In the genomic region with DNA sequence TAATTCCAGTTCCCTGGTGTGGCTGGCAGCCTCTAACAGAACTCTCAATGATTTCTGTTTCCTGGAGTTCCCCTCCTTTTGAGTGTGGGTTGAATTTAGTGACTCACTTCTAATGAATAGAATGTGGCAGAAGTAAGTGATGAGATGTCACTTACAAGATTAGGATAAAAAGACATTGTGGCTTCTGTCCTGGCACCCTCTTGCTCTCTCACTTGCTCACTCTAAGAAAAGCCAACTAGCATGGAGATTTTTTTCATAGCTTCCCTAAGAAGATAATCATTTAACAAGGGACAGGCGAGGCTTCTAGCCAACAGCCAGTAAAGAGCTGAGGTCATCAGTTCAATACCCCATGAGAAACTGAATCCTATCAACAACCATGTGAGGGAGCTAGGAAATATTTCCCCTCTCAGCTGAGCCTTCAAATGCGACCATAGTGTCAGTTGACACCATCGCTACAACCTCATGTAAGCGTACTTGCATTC, we compare ENCODE assay signal across 8 cellular contexts.
A peak's percentile ranks its signal among the peaks of the same experiment; 100 is the strongest.
DNase-seq lines count a peak whose midpoint lies in the region; ATAC-seq, FAIRE-seq and TF ChIP-seq lines count a peak whose summit lies in the region.

No MANE protein-coding gene starts in this region.

- no peak for FAIRE-seq in small intestine (lab: Jason Lieb, UNC)

- CTCF ChIA-PET in activated naive CD4-positive, alpha-beta T cell treated with anti-CD3 and anti-CD28 coated beads for 36 hours (lab: Charles Lee), result interaction anchor here (0.8 kb wide), 1 partner anchor 81 kb away, joined by 3 read pairs; no protein-coding TSS in a partner anchor

- H3K4me1 ChIP-seq in small intestine (ENCODE audit: control insufficient read depth in 2 of 2, insufficient read depth in 1 of 2, low read depth in 1 of 2, low read length in 1 of 2), result no peaks in the 10 kb centered on the region
- peaks cover 43% of the 10 kb centered on the region for H3K4me1 ChIP-seq in SJCRH30

- DNase-seq in activated naive CD4-positive, alpha-beta T cell treated with anti-CD3 and anti-CD28 coated beads for 36 hours, result peak; percentile 8
- no peak for DNase-seq in activated naive CD4-positive, alpha-beta T cell treated with anti-CD3 and anti-CD28 coated beads, Interleukin-2, amount 50 U/mL, for 16 hours
- peak; percentile 88 for DNase-seq in astrocyte of the spinal cord (ENCODE audit: low read depth, low spot score)
- no peak for DNase-seq in small intestine
- DNase-seq in SJCRH30, result no peak
- DNase-seq in GM19238 (ENCODE audit: insufficient read length, low spot score), result no peak

- H3K36me3 ChIP-seq in small intestine (ENCODE audit: control insufficient read depth in 2 of 2, insufficient read depth in 2 of 2, low read length in 2 of 2), result no peaks in the 10 kb centered on the region
- H3K36me3 ChIP-seq in SJCRH30, result no peaks in the 10 kb centered on the region

- peaks cover 2% of the 10 kb centered on the region for H3K27me3 Mint-ChIP-seq in activated naive CD4-positive, alpha-beta T cell treated with anti-CD3 and anti-CD28 coated beads for 36 hours (ENCODE audit: low read depth)
- H3K27me3 Mint-ChIP-seq in stimulated activated naive CD8-positive, alpha-beta T cell treated with anti-CD3 and anti-CD28 coated beads, Interleukin-15, Interleukin-2, amounts not matched to agents 100 ng/mL and 50 ng/mL, for 24 hours, result peaks cover 11% of the 10 kb centered on the region

- H3K27ac ChIP-seq in small intestine (ENCODE audit: low read depth in 1 of 2, low read length in 1 of 2), result no peak overlapping the region
- H3K27ac ChIP-seq in SJCRH30, result no peak overlapping the region

- 70 to 77% (median 72%) methylated on average over 4 of the region's 4 CpGs for WGBS in small intestine, 3 donors

- peak; percentile 24 for ATAC-seq in HG03575 (IDR thresholded peaks at IDR 0.05; ENCODE audit: extremely low read depth, insufficient number of reproducible peaks, low FRiP score, unreplicated experiment)

- peaks cover 4% of the 10 kb centered on the region for H3K9me3 Mint-ChIP-seq in activated naive CD4-positive, alpha-beta T cell treated with anti-CD3 and anti-CD28 coated beads for 36 hours
- peaks cover 20% of the 10 kb centered on the region for H3K9me3 Mint-ChIP-seq in stimulated activated naive CD8-positive, alpha-beta T cell treated with anti-CD3 and anti-CD28 coated beads, Interleukin-15, Interleukin-2, amounts not matched to agents 100 ng/mL and 50 ng/mL, for 24 hours

- no peaks in the 10 kb centered on the region for H3K36me3 Mint-ChIP-seq in activated naive CD4-positive, alpha-beta T cell treated with anti-CD3 and anti-CD28 coated beads for 36 hours (ENCODE audit: low read depth)
- no peaks in the 10 kb centered on the region for H3K36me3 Mint-ChIP-seq in stimulated activated naive CD8-positive, alpha-beta T cell treated with anti-CD3 and anti-CD28 coated beads, Interleukin-15, Interleukin-2, amounts not matched to agents 100 ng/mL and 50 ng/mL, for 24 hours (ENCODE audit: low read depth)

- H3K4me3 Mint-ChIP-seq in activated naive CD4-positive, alpha-beta T cell treated with anti-CD3 and anti-CD28 coated beads for 36 hours, result no peak overlapping the region
- peak overlapping the region; percentile 40 for H3K4me3 Mint-ChIP-seq in stimulated activated naive CD8-positive, alpha-beta T cell treated with anti-CD3 and anti-CD28 coated beads, Interleukin-15, Interleukin-2, amounts not matched to agents 100 ng/mL and 50 ng/mL, for 24 hours

- H3K9me3 ChIP-seq in small intestine (ENCODE audit: control insufficient read depth, low read depth), result no peaks in the 10 kb centered on the region
- no peaks in the 10 kb centered on the region for H3K9me3 ChIP-seq in SJCRH30 (replicated peaks)

- intact Hi-C loops in activated naive CD4-positive, alpha-beta T cell treated with anti-CD3 and anti-CD28 coated beads for 36 hours (cut with micrococcal nuclease), result loop anchor here (1.0 to 2.0 kb wide), 6 partner anchors 57 to 1054 kb away; a partner anchor contains a TSS

- peaks cover 17% of the 10 kb centered on the region for H3K4me1 Mint-ChIP-seq in activated naive CD4-positive, alpha-beta T cell treated with anti-CD3 and anti-CD28 coated beads for 36 hours (ENCODE audit: low read depth)
- peaks cover 39% of the 10 kb centered on the region for H3K4me1 Mint-ChIP-seq in stimulated activated naive CD8-positive, alpha-beta T cell treated with anti-CD3 and anti-CD28 coated beads, Interleukin-15, Interleukin-2, amounts not matched to agents 100 ng/mL and 50 ng/mL, for 24 hours (ENCODE audit: low read depth)

- H3K27me3 ChIP-seq in small intestine (ENCODE audit: control insufficient read depth in 2 of 2, insufficient read depth in 2 of 2, low read length in 2 of 2) (no peaks in the 10 kb centered on the region), SJCRH30 (no peaks in the 10 kb centered on the region)

- peak overlapping the region; percentile 15 for H3K27ac Mint-ChIP-seq in activated naive CD4-positive, alpha-beta T cell treated with anti-CD3 and anti-CD28 coated beads for 36 hours
- peak overlapping the region; percentile 90 for H3K27ac Mint-ChIP-seq in stimulated activated naive CD8-positive, alpha-beta T cell treated with anti-CD3 and anti-CD28 coated beads, Interleukin-15, Interleukin-2, amounts not matched to agents 100 ng/mL and 50 ng/mL, for 24 hours

- no peak for TF ChIP-seq CTCF in astrocyte of the spinal cord (IDR thresholded peaks at IDR 0.05; ENCODE audit: low read depth, low read length)

- no peak overlapping the region for H3K4me3 ChIP-seq in astrocyte of the spinal cord (ENCODE audit: low read depth, low read length)
- H3K4me3 ChIP-seq in small intestine (ENCODE audit: low read depth in 1 of 2, low read length in 2 of 2), result no peak overlapping the region
- H3K4me3 ChIP-seq in SJCRH30, result no peak overlapping the region

- in situ Hi-C loops in astrocyte of the spinal cord (cut with HindIII; ENCODE audit: low sequenced_read_pairs), result no loop called here

Comparison
In these comparisons a context has a peak if more than half of its experiments do, and no peak if none do; other contexts are left out.
1. DNase-seq: peak in activated naive CD4-positive, alpha-beta T cell treated with anti-CD3 and anti-CD28 coated beads for 36 hours (single experiment) and astrocyte of the spinal cord (single experiment); none in activated naive CD4-positive, alpha-beta T cell treated with anti-CD3 and anti-CD28 coated beads, Interleukin-2, amount 50 U/mL, for 16 hours (single experiment), small intestine (single experiment), SJCRH30 (0 of 2) and GM19238 (single experiment).